ENCODE assay signal across 13 cellular contexts in genomic region chr16:88466175-88466862, GRCh38. TPM values are rescaled to one million over a fixed set of nuclear protein-coding genes. Genes with fewer than 3 reads are reported as not detected.
DNase-seq lines count a peak whose midpoint lies in the region; ATAC-seq and TF ChIP-seq lines count a peak whose summit lies in the region.
"Had no signal": no experiment of that assay in that cellular context is flagged by ENCODE, and none has a peak within 500 bp of the region (broad histone marks: within the 10 kb centered on the region; RNA-seq: fewer than 3 reads in every experiment).

No MANE protein-coding gene starts in this region.

- H3K27me3 Mint-ChIP-seq in CD4-positive, CD25-positive, alpha-beta regulatory T cell = peaks cover 10% of the 10 kb centered on the region
- H3K27me3 Mint-ChIP-seq in activated CD4-positive, alpha-beta T cell treated with anti-CD3 and anti-CD28 coated beads, Interleukin-2, amount 10 ng/mL, durations not matched to agents 7 days and 5 days = no peaks in the 10 kb centered on the region
- H3K27me3 Mint-ChIP-seq in glutamatergic neuron (ENCODE audit: unreplicated experiment) = peaks cover 4% of the 10 kb centered on the region

- peaks cover 0 to 8% (median 0%) of the 10 kb centered on the region in 7 donors for H3K9me3 Mint-ChIP-seq in CD4-positive, CD25-positive, alpha-beta regulatory T cell
- no peaks in the 10 kb centered on the region for H3K9me3 Mint-ChIP-seq in activated CD4-positive, alpha-beta T cell treated with anti-CD3 and anti-CD28 coated beads, Interleukin-2, amount 10 ng/mL, durations not matched to agents 7 days and 5 days
- H3K9me3 Mint-ChIP-seq in glutamatergic neuron (ENCODE audit: unreplicated experiment) = peaks cover 3% of the 10 kb centered on the region

- H3K4me1 Mint-ChIP-seq in CD4-positive, CD25-positive, alpha-beta regulatory T cell = peaks cover 12 to 93% (median 35%) of the 10 kb centered on the region in 4 donors
- peaks cover 66% of the 10 kb centered on the region for H3K4me1 Mint-ChIP-seq in activated CD4-positive, alpha-beta T cell treated with anti-CD3 and anti-CD28 coated beads, Interleukin-2, amount 10 ng/mL, durations not matched to agents 7 days and 5 days
- H3K4me1 Mint-ChIP-seq in glutamatergic neuron (ENCODE audit: low read depth, unreplicated experiment) = peaks cover 5% of the 10 kb centered on the region

- peak overlapping the region; percentile 80 for H3K27ac ChIP-seq in CD4-positive, CD25-positive, alpha-beta regulatory T cell (ENCODE audit: insufficient read depth, low read length, poor library complexity, severe bottlenecking)

- H3K36me3 ChIP-seq in CD4-positive, CD25-positive, alpha-beta regulatory T cell (ENCODE audit: control insufficient read depth, insufficient read depth, low read length) = no peaks in the 10 kb centered on the region

- peak overlapping the region; percentile 13 for H3K4me3 ChIP-seq in CD4-positive, CD25-positive, alpha-beta regulatory T cell (ENCODE audit: low read depth, low read length)

- H3K4me3 Mint-ChIP-seq in CD4-positive, CD25-positive, alpha-beta regulatory T cell = peak overlapping the region; percentile 64 to 93 (median 72)
- peak overlapping the region; percentile 19 for H3K4me3 Mint-ChIP-seq in activated CD4-positive, alpha-beta T cell treated with anti-CD3 and anti-CD28 coated beads, Interleukin-2, amount 10 ng/mL, durations not matched to agents 7 days and 5 days
- no peak overlapping the region for H3K4me3 Mint-ChIP-seq in glutamatergic neuron (ENCODE audit: unreplicated experiment)

- no peak for TF ChIP-seq CTCF in glutamatergic neuron (IDR thresholded peaks at IDR 0.05; ENCODE audit: partially characterized antibody, unreplicated experiment)

- H3K36me3 Mint-ChIP-seq in CD4-positive, CD25-positive, alpha-beta regulatory T cell = no peaks in the 10 kb centered on the region
- H3K36me3 Mint-ChIP-seq in activated CD4-positive, alpha-beta T cell treated with anti-CD3 and anti-CD28 coated beads, Interleukin-2, amount 10 ng/mL, durations not matched to agents 7 days and 5 days (ENCODE audit: low read depth) = no peaks in the 10 kb centered on the region
- H3K36me3 Mint-ChIP-seq in glutamatergic neuron (ENCODE audit: unreplicated experiment) = no peaks in the 10 kb centered on the region

- H3K9me3 ChIP-seq in CD4-positive, CD25-positive, alpha-beta regulatory T cell (ENCODE audit: control insufficient read depth in 2 of 2, low read length in 2 of 2) = no peaks in the 10 kb centered on the region

- DNase-seq in CD4-positive, CD25-positive, alpha-beta regulatory T cell = peak in 1 of 3 donors; percentile 61
- DNase-seq in GM19240 (ENCODE audit: insufficient read length, low spot score) = peak; percentile 82
- DNase-seq in activated CD4-positive, alpha-beta T cell treated with anti-CD3 and anti-CD28 coated beads, Interleukin-2, amount 10 ng/mL, durations not matched to agents 7 days and 5 days = no peak
- no peak for DNase-seq in glutamatergic neuron
- no peak for DNase-seq in A172 (ENCODE audit: low spot score)
- no peak for DNase-seq in NCI-H2029 (lab: John Stamatoyannopoulos, UW)
- DNase-seq: GF-D8, GOT3, NCI-H1105 treated with DMSO at 0.1 percent for 48 hours, NCI-H510A had no signal

- POLR2A ChIA-PET in activated CD4-positive, alpha-beta T cell treated with anti-CD3 and anti-CD28 coated beads, Interleukin-2, amount 10 ng/mL, durations not matched to agents 7 days and 5 days (lab: Charles Lee) = no interaction called here

- peak overlapping the region; percentile 88 to 94 (median 93) for H3K27ac Mint-ChIP-seq in CD4-positive, CD25-positive, alpha-beta regulatory T cell
- peak overlapping the region; percentile 81 for H3K27ac Mint-ChIP-seq in activated CD4-positive, alpha-beta T cell treated with anti-CD3 and anti-CD28 coated beads, Interleukin-2, amount 10 ng/mL, durations not matched to agents 7 days and 5 days
- peak overlapping the region; percentile 28 for H3K27ac Mint-ChIP-seq in glutamatergic neuron (ENCODE audit: unreplicated experiment)

- H3K4me1 ChIP-seq in CD4-positive, CD25-positive, alpha-beta regulatory T cell (ENCODE audit: control insufficient read depth, insufficient read depth, low read length, poor library complexity, severe bottlenecking) = peaks cover 90% of the 10 kb centered on the region

- H3K27me3 ChIP-seq in CD4-positive, CD25-positive, alpha-beta regulatory T cell (ENCODE audit: control insufficient read depth, insufficient read depth, low read length) = no peaks in the 10 kb centered on the region

- CTCF ChIA-PET in activated CD4-positive, alpha-beta T cell treated with anti-CD3 and anti-CD28 coated beads, Interleukin-2, amount 10 ng/mL, durations not matched to agents 7 days and 5 days (lab: Charles Lee) = no interaction called here

- ATAC-seq in CD4-positive, CD25-positive, alpha-beta regulatory T cell (ENCODE audit: low read depth in 2 of 2) = peak in 1 of 2 donors; percentile 32
- ATAC-seq in HG03565 (IDR thresholded peaks at IDR 0.05; ENCODE audit: unreplicated experiment) = no peak
- no peak for ATAC-seq in GM18873 (IDR thresholded peaks at IDR 0.05; ENCODE audit: low FRiP score, unreplicated experiment)
- ATAC-seq: Right ventricle myocardium inferior had no signal

RNA-seq across cellular contexts. Expression of gene ZFPM1, which starts 13.2 kb away (rescaled TPM):
- 30.2 TPM for total RNA-seq in CD4-positive, CD25-positive, alpha-beta regulatory T cell
- polyA plus RNA-seq in CD4-positive, CD25-positive, alpha-beta regulatory T cell = under 1 TPM; 0.07 to 0.41 (median 0.13) TPM
- 10 to 100 TPM; 12.7 to 13.8 TPM for total RNA-seq in activated CD4-positive, alpha-beta T cell treated with anti-CD3 and anti-CD28 coated beads, Interleukin-2, amount 10 ng/mL, durations not matched to agents 7 days and 5 days
- 11.1 TPM for total RNA-seq in glutamatergic neuron (ENCODE audit: unreplicated experiment)
- total RNA-seq in A172 (2014; rRNA removed; shearing (Covaris generic)) = 0.95 and 1.4 TPM in 2 replicates

Comparison
In these comparisons a context has a peak if more than half of its experiments do, and no peak if none do; other contexts are left out.
1. H3K27ac Mint-ChIP-seq: peak in every context shown above with its lines; median percentile 93 in CD4-positive, CD25-positive, alpha-beta regulatory T cell; 81 in activated CD4-positive, alpha-beta T cell treated with anti-CD3 and anti-CD28 coated beads, Interleukin-2, amount 10 ng/mL, durations not matched to agents 7 days and 5 days; 28 in glutamatergic neuron.